Comparison of ENCODE assay signal across 1 cellular context in genomic region chr18:10663750-10664149, GRCh38.
TF ChIP-seq lines count a peak whose summit lies in the region.

No MANE protein-coding gene starts in this region.

TF ChIP-seq in H1, 55 proteins besides CTCF, POLR2A, EP300 and RAD21:
- TF ChIP-seq E2F6 (IDR thresholded peaks at IDR 0.05) (peak; percentile 83), TBP (IDR thresholded peaks at IDR 0.05; ENCODE audit: low read depth, low read length) (no peak)
